16 cellular contexts compared by ENCODE assay signal in the genomic region with DNA sequence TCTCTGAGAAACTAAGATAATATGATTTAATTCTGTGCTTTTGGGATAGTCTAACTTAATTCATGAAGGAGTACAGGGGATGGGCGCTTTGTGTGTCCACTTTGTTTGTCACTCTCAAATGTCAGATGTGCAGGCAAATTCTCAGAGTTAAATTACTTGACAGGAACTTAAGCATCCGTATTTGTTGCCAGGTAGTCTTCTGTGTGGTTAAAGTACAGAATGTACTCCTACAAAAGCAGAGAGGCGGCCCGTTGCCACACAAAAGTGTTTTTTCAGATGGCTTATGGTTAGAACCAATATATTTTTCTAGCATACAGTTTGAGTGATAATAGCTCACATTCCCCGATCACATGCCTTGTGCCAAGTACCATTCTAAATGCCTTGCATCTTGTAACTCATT.
DNase-seq lines count a peak whose midpoint lies in the region; TF ChIP-seq lines count a peak whose summit lies in the region.
"Had no signal": no experiment of that assay in that cellular context is flagged by ENCODE, and none has a peak within 500 bp of the region (broad histone marks: within the 10 kb centered on the region; RNA-seq: fewer than 3 reads in every experiment).

No MANE protein-coding gene starts in this region.

- H4K20me1 ChIP-seq in osteoblast (ENCODE audit: insufficient read depth, low read length), result no peaks in the 10 kb centered on the region

- H3K27me3 ChIP-seq in adipocyte (replicated peaks; ENCODE audit: control insufficient read depth, insufficient read depth, low read length) (no peaks in the 10 kb centered on the region), osteoblast (ENCODE audit: insufficient read depth, low read length) (no peaks in the 10 kb centered on the region), skeletal muscle satellite cell (ENCODE audit: control insufficient read depth, insufficient read depth, low read length) (no peaks in the 10 kb centered on the region), vagina (no peaks in the 10 kb centered on the region)

- H3K4me1 ChIP-seq in adipocyte (ENCODE audit: control insufficient read depth, insufficient read depth, low read length) (peaks cover 81% of the 10 kb centered on the region), osteoblast (ENCODE audit: insufficient read depth, low read length) (no peaks in the 10 kb centered on the region), skeletal muscle satellite cell (ENCODE audit: control insufficient read depth, insufficient read depth, low read length) (peaks cover 27% of the 10 kb centered on the region), vagina (peaks cover 23% of the 10 kb centered on the region)
- H3K4me1 ChIP-seq: HAP-1 had no signal

- H2AFZ ChIP-seq in osteoblast (ENCODE audit: low read length), result no peak overlapping the region

- H3K9me3 ChIP-seq in adipocyte (ENCODE audit: control insufficient read depth, low read length) (no peaks in the 10 kb centered on the region), osteoblast (ENCODE audit: low read depth, low read length) (no peaks in the 10 kb centered on the region), skeletal muscle satellite cell (replicated peaks; ENCODE audit: low read length) (no peaks in the 10 kb centered on the region), vagina (no peaks in the 10 kb centered on the region)
- H3K9me3 ChIP-seq: HAP-1 had no signal

- peak overlapping the region; percentile 17 for H3K9ac ChIP-seq in adipocyte (ENCODE audit: low read length)
- H3K9ac ChIP-seq in skeletal muscle satellite cell (ENCODE audit: low read depth, low read length), result no peak overlapping the region

- TF ChIP-seq POLR2A in vagina (IDR thresholded peaks at IDR 0.05), result no peak

- in situ Hi-C loops in G401 (cut with HindIII; ENCODE audit: low sequenced_read_pairs), result no loop called here

- intact Hi-C loops in vagina (cut with DNase I), result no loop called here

- TF ChIP-seq CTCF in osteoblast (IDR thresholded peaks at IDR 0.05; ENCODE audit: extremely low read depth, low read depth, low read length) (no peak), vagina (IDR thresholded peaks at IDR 0.05) (no peak)

- H3K4me2 ChIP-seq in osteoblast (ENCODE audit: insufficient read depth, low read length) (no peak overlapping the region), skeletal muscle satellite cell (ENCODE audit: low read length) (peak overlapping the region; percentile 14)

- H3K4me3 ChIP-seq in adipocyte (ENCODE audit: low read length), result no peak overlapping the region
- no peak overlapping the region for H3K4me3 ChIP-seq in osteoblast (ENCODE audit: insufficient read depth, low read length)
- H3K4me3 ChIP-seq in skeletal muscle satellite cell (ENCODE audit: low read length), result no peak overlapping the region
- H3K4me3 ChIP-seq in vagina, result no peak overlapping the region
- H3K4me3 ChIP-seq: HAP-1 had no signal

- no peak overlapping the region for H3K27ac ChIP-seq in osteoblast (ENCODE audit: low read depth, low read length)
- peak overlapping the region; percentile 24 for H3K27ac ChIP-seq in vagina

- no peak for DNase-seq in adipocyte (ENCODE audit: low read depth)
- DNase-seq in osteoblast (ENCODE audit: insufficient read length, low spot score, missing footprints), result peak; percentile 52
- DNase-seq in vagina (ENCODE audit: extremely low spot score in 2 of 2), result no peak
- no peak for DNase-seq in islet precursor cell
- DNase-seq in NK-92 treated with Interleukin-12 subunit alpha and Interleukin-12 subunit beta, amount 100 ng/mL, for 24 hours (lab: John Stamatoyannopoulos, UW), result no peak
- no peak for DNase-seq in G401 (ENCODE audit: low spot score)
- DNase-seq: C1 segment of cervical spinal cord; Calu3; CD4-positive, alpha-beta memory T cell; COR-L47; DMS53; DMS79 treated with DMSO at 0.1 percent for 48 hours; GOT3; HFFc6 had no signal

- no peaks in the 10 kb centered on the region for H3K79me2 ChIP-seq in osteoblast (ENCODE audit: insufficient read depth, low read length)

- H3K36me3 ChIP-seq in adipocyte (ENCODE audit: control insufficient read depth, insufficient read depth, low read length, severe bottlenecking) (no peaks in the 10 kb centered on the region), osteoblast (ENCODE audit: insufficient read depth, low read length) (no peaks in the 10 kb centered on the region), skeletal muscle satellite cell (ENCODE audit: insufficient read depth, low read length) (no peaks in the 10 kb centered on the region), vagina (no peaks in the 10 kb centered on the region)
- H3K36me3 ChIP-seq: HAP-1 had no signal
